ENCODE assay signal across 10 cellular contexts in genomic region chr6:15331143-15331542, GRCh38.
A peak's percentile ranks its signal among the peaks of the same experiment; 100 is the strongest.
DNase-seq lines count a peak whose midpoint lies in the region; ATAC-seq lines count a peak whose summit lies in the region.
"Had no signal": no experiment of that assay in that cellular context is flagged by ENCODE, and none has a peak within 500 bp of the region (broad histone marks: within the 10 kb centered on the region; RNA-seq: fewer than 3 reads in every experiment).

No MANE protein-coding gene starts in this region.

- peaks cover 6% of the 10 kb centered on the region for H3K36me3 Mint-ChIP-seq in T-helper 1 cell treated with Interleukin-12 subunit alpha and Interleukin-12 subunit beta and Interleukin-4 antibody, amounts not matched to agents 30 μg/mL and 1 μg/mL, for 36 hours (ENCODE audit: low read depth)

- peaks cover 65% of the 10 kb centered on the region for H3K4me1 Mint-ChIP-seq in T-helper 1 cell treated with Interleukin-12 subunit alpha and Interleukin-12 subunit beta and Interleukin-4 antibody, amounts not matched to agents 30 μg/mL and 1 μg/mL, for 36 hours (ENCODE audit: low read depth)

- H3K9me3 Mint-ChIP-seq in T-helper 1 cell treated with Interleukin-12 subunit alpha and Interleukin-12 subunit beta and Interleukin-4 antibody, amounts not matched to agents 30 μg/mL and 1 μg/mL, for 36 hours, result no peaks in the 10 kb centered on the region

- DNase-seq in ACHN (peak; percentile 9), kidney tubule cell (ENCODE audit: low spot score) (peak; percentile 26)
- DNase-seq: brain microvascular endothelial cell, tibial artery had no signal

- no peak overlapping the region for H3K4me3 Mint-ChIP-seq in T-helper 1 cell treated with Interleukin-12 subunit alpha and Interleukin-12 subunit beta and Interleukin-4 antibody, amounts not matched to agents 30 μg/mL and 1 μg/mL, for 36 hours

- no peaks in the 10 kb centered on the region for H3K27me3 Mint-ChIP-seq in T-helper 1 cell treated with Interleukin-12 subunit alpha and Interleukin-12 subunit beta and Interleukin-4 antibody, amounts not matched to agents 30 μg/mL and 1 μg/mL, for 36 hours (ENCODE audit: low read depth)

- peak; percentile 39 for ATAC-seq in GM18498 (IDR thresholded peaks at IDR 0.05; ENCODE audit: unreplicated experiment)
- no peak for ATAC-seq in HG02610 (IDR thresholded peaks at IDR 0.05; ENCODE audit: unreplicated experiment)
- ATAC-seq in HG03457 (IDR thresholded peaks at IDR 0.05; ENCODE audit: unreplicated experiment), result no peak
- no peak for ATAC-seq in HG03432 (IDR thresholded peaks at IDR 0.05; ENCODE audit: unreplicated experiment)
- no peak for ATAC-seq in GM19035 (IDR thresholded peaks at IDR 0.05; ENCODE audit: unreplicated experiment)

- H3K27ac Mint-ChIP-seq in T-helper 1 cell treated with Interleukin-12 subunit alpha and Interleukin-12 subunit beta and Interleukin-4 antibody, amounts not matched to agents 30 μg/mL and 1 μg/mL, for 36 hours, result peak overlapping the region; percentile 38

- in situ Hi-C loops in ACHN (cut with HindIII; ENCODE audit: low pct_ligation_motif_present, low pct_unique_long_range_greater_than_20kb, low sequenced_read_pairs), result no loop called here
